ENCODE assay signal across 1 cellular context in genomic region chr3:44984335-44984734, GRCh38.
TF ChIP-seq lines count a peak whose summit lies in the region.

No MANE protein-coding gene starts in this region.

TF ChIP-seq in SK-N-SH, 30 proteins besides CTCF, POLR2A, EP300 and RAD21:
- TF ChIP-seq FOSL2 (IDR thresholded peaks at IDR 0.05; ENCODE audit: borderline replicate concordance, low read depth): no peak
- no peak for TF ChIP-seq MAX (IDR thresholded peaks at IDR 0.05; ENCODE audit: low read depth)
- TF ChIP-seq TCF12 (IDR thresholded peaks at IDR 0.05): no peak
- TF ChIP-seq ZBTB33 (IDR thresholded peaks at IDR 0.05; ENCODE audit: borderline replicate concordance, low read depth): no peak
- TF ChIP-seq RCOR1 (IDR thresholded peaks at IDR 0.05; ENCODE audit: low read length): no peak
- no peak for TF ChIP-seq NFIC (IDR thresholded peaks at IDR 0.05; ENCODE audit: borderline replicate concordance)
- no peak for TF ChIP-seq REST (IDR thresholded peaks at IDR 0.05; ENCODE audit: low read depth, low read length)
- TF ChIP-seq GATA2 (CRISPR knock-in tag; IDR thresholded peaks at IDR 0.05): no peak
- no peak for TF ChIP-seq MEF2A (IDR thresholded peaks at IDR 0.05; ENCODE audit: borderline replicate concordance, low read depth)
- TF ChIP-seq PBX3 (IDR thresholded peaks at IDR 0.05): no peak
- TF ChIP-seq POLR2AphosphoS5 (IDR thresholded peaks at IDR 0.05; ENCODE audit: low read depth, low read length): no peak
